In the genomic region with DNA sequence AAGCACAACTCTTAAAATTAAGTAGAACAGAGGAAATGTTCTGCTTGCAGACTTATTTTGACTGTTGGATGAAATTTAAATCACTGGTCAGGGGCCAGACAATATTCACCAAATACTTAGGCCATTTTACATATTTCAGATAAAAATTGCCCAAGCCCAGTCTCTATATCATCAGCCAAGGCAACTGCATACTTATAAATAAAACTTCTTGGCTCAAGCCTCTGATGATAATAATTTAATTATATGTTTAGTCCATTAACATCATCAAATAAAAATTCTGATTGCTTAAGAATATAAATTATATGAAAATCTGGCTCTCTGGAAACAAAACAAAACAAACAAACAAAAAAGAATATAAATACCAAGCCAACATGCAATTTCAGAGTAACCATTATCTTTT, we compare ENCODE assay signal across 23 cellular contexts.
DNase-seq lines count a peak whose midpoint lies in the region; ATAC-seq and TF ChIP-seq lines count a peak whose summit lies in the region.
"Had no signal": no experiment of that assay in that cellular context is flagged by ENCODE, and none has a peak within 500 bp of the region (broad histone marks: within the 10 kb centered on the region; RNA-seq: fewer than 3 reads in every experiment).

No MANE protein-coding gene starts in this region.

- no peak overlapping the region for H3K4me3 ChIP-seq in heart left ventricle
- no peak overlapping the region for H3K4me3 ChIP-seq in fibroblast of the aortic adventitia (ENCODE audit: low read depth, low read length)
- no peak overlapping the region for H3K4me3 ChIP-seq in PC-9

- peaks cover 0 to 46% (median 27%) of the 10 kb centered on the region in 12 donors for H3K4me1 ChIP-seq in heart left ventricle
- peaks cover 8% of the 10 kb centered on the region for H3K4me1 ChIP-seq in PC-9 (replicated peaks; ENCODE audit: insufficient read depth)

- no peaks in the 10 kb centered on the region for H3K9me2 ChIP-seq in PC-9 (ENCODE audit: insufficient read depth)

- H3K4me2 ChIP-seq in PC-9, result no peak overlapping the region

- H3K27ac ChIP-seq in heart left ventricle, result peak overlapping the region in 1 of 12 donors; percentile 10
- H3K27ac ChIP-seq in PC-9, result no peak overlapping the region

- no peaks in the 10 kb centered on the region for H3K79me2 ChIP-seq in PC-9 (ENCODE audit: low read depth)

- no peaks in the 10 kb centered on the region for H4K20me1 ChIP-seq in PC-9 (ENCODE audit: insufficient read depth)

- POLR2A ChIA-PET in PC-9 (lab: Charles Lee; ENCODE audit: unreplicated experiment), result no interaction called here

- intact Hi-C loops in Right ventricle myocardium superior (cut with DNase I), result no loop called here
- intact Hi-C loops in heart left ventricle (cut with DNase I), result loop anchor here in 4 of 10 donors (5.0 to 10.0 kb wide), 4 partner anchors 54 to 164 kb away; a partner anchor contains a TSS
- intact Hi-C loops in PC-9 (cut with micrococcal nuclease; ENCODE audit: unreplicated experiment), result loop anchor here (10.0 kb wide), 1 partner anchor 176 kb away; no protein-coding TSS in a partner anchor

- H3K9me3 ChIP-seq in heart left ventricle, result no peaks in the 10 kb centered on the region
- no peaks in the 10 kb centered on the region for H3K9me3 ChIP-seq in PC-9 (ENCODE audit: insufficient read depth, low read depth)

- no peak for TF ChIP-seq CTCF in heart left ventricle (IDR thresholded peaks at IDR 0.05)
- TF ChIP-seq CTCF in fibroblast of the aortic adventitia (IDR thresholded peaks at IDR 0.05; ENCODE audit: insufficient read depth, low read length), result no peak
- TF ChIP-seq CTCF in PC-9 (conservative IDR thresholded peaks at IDR 0.05), result no peak

- BruUV-seq in PC-9 (replicated peaks; lab: Mats Ljungman, UMichigan), result no TSS peak

- TF ChIP-seq POLR2A in heart left ventricle (IDR thresholded peaks at IDR 0.05), result no peak

- CTCF ChIA-PET in PC-9 (lab: Charles Lee), result no interaction called here

- peak; percentile 36 for ATAC-seq in Right ventricle myocardium superior (ENCODE audit: poor library complexity)
- ATAC-seq in heart left ventricle, result no peak
- no peak for ATAC-seq in GM19452 (IDR thresholded peaks at IDR 0.05; ENCODE audit: unreplicated experiment)
- ATAC-seq in GM21528 (IDR thresholded peaks at IDR 0.05; ENCODE audit: low FRiP score, unreplicated experiment), result no peak
- ATAC-seq: Right ventricle myocardium inferior had no signal

- no peaks in the 10 kb centered on the region for H3F3A ChIP-seq in PC-9 (ENCODE audit: insufficient read depth, low read depth)

- H2AFZ ChIP-seq in PC-9, result no peak overlapping the region

- H3K27me3 ChIP-seq in heart left ventricle (no peaks in the 10 kb centered on the region), PC-9 (ENCODE audit: insufficient read depth, low read depth) (no peaks in the 10 kb centered on the region)

- H3K36me3 ChIP-seq in heart left ventricle, result no peaks in the 10 kb centered on the region
- no peaks in the 10 kb centered on the region for H3K36me3 ChIP-seq in PC-9 (ENCODE audit: low read depth)

- no peak for DNase-seq in Right ventricle myocardium superior
- DNase-seq in heart left ventricle, result no peak
- peak; percentile 19 for DNase-seq in amniotic epithelial cell (ENCODE audit: low read depth)
- peak; percentile 68 for DNase-seq in fibroblast of the aortic adventitia (ENCODE audit: low read depth)
- no peak for DNase-seq in PC-9
- DNase-seq: 8988T; AML-193; C1 segment of cervical spinal cord; Calu3; CD8-positive, alpha-beta memory T cell; DMS153; GOT3; HCEC 1CT; KBM-7; MM.1S; NCI-H1092; NCI-H146; NCI-H2029; NCI-H345; NCI-H524 treated with DMSO at 0.1 percent for 48 hours had no signal

Comparison
In these comparisons a context has a peak if more than half of its experiments do, and no peak if none do; other contexts are left out.
1. DNase-seq: peak in amniotic epithelial cell (single experiment) and fibroblast of the aortic adventitia (single experiment); none in Right ventricle myocardium superior (single experiment), heart left ventricle (0 of 5) and PC-9 (0 of 2).